ENCODE assay signal across 40 cellular contexts in the genomic region with DNA sequence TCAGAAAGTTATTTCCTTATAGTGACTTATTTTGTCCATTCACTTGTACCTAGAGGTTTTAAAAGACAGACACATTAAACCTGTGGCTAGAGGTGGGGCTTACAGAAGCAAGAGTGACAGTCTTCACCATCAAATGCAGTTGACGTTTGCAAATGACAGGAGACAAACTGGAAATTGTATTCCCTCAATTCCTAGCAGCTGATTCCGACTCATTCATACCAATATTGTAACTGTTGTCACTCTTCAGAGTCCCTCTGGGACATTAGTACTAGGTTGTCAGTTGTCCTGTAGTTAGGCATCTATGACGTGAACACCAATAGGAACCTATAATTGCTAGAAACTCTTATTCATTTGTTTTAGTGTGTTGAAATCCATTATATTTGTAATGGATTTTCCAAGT.
"Had no signal": no experiment of that assay in that cellular context is flagged by ENCODE, and none has a peak within 500 bp of the region (broad histone marks: within the 10 kb centered on the region; RNA-seq: fewer than 3 reads in every experiment).

No MANE protein-coding gene starts in this region.

- H3K36me3 Mint-ChIP-seq: activated naive CD4-positive, alpha-beta T cell treated with anti-CD3 and anti-CD28 coated beads, Interleukin-2, amount 10 ng/mL, durations not matched to agents 7 days and 5 days; activated naive CD4-positive, alpha-beta T cell treated with anti-CD3 and anti-CD28 coated beads, Interleukin-2, amount 50 U/mL, for 24 hours; activated naive CD8-positive, alpha-beta T cell; activated naive CD8-positive, alpha-beta T cell treated with anti-CD3 and anti-CD28 coated beads for 36 hours; activated naive CD8-positive, alpha-beta T cell treated with anti-CD3 and anti-CD28 coated beads, Interleukin-2, amount 10 ng/mL, durations not matched to agents 7 days and 5 days; brain had no signal

- H3K4me3 Mint-ChIP-seq: activated naive CD4-positive, alpha-beta T cell treated with anti-CD3 and anti-CD28 coated beads for 36 hours; activated naive CD4-positive, alpha-beta T cell treated with anti-CD3 and anti-CD28 coated beads, Interleukin-2, amount 10 ng/mL, durations not matched to agents 7 days and 5 days; activated naive CD4-positive, alpha-beta T cell treated with anti-CD3 and anti-CD28 coated beads, Interleukin-2, amount 50 U/mL, for 24 hours; activated naive CD8-positive, alpha-beta T cell; activated naive CD8-positive, alpha-beta T cell treated with anti-CD3 and anti-CD28 coated beads for 36 hours; activated naive CD8-positive, alpha-beta T cell treated with anti-CD3 and anti-CD28 coated beads, Interleukin-2, amount 10 ng/mL, durations not matched to agents 7 days and 5 days; activated naive CD8-positive, alpha-beta T cell treated with anti-CD3 and anti-CD28 coated beads, Interleukin-2, amount 50 U/mL, for 24 hours; activated T-cell treated with anti-CD3 and anti-CD28 coated beads, Interleukin-2, amount 50 U/mL, for 24 hours; activated T-cell treated with anti-CD3 and anti-CD28 coated beads, Interleukin-2, amount 50 U/mL, for 4 hours; activated T-cell treated with anti-CD3 and anti-CD28 coated beads, Interleukin-2, amount 50 U/mL, for 72 hours; activated T-helper 1 cell treated with anti-CD3 and anti-CD28 coated beads, Interleukin-12 subunit alpha, Interleukin-12 subunit beta, Interleukin-2, Interleukin-4 antibody, amounts not matched to agents 30 ng/mL and 10 ng/mL and 1 ng/mL, durations not matched to agents 14 hours and 24 hours and 36 hours; activated T-helper 17 cell treated with anti-CD3 and anti-CD28 coated beads, Interleukin-2, amount 50 U/mL, for 72 hours; brain; central memory CD8-positive, alpha-beta T cell had no signal

- H3K27me3 Mint-ChIP-seq: activated naive CD4-positive, alpha-beta T cell treated with anti-CD3 and anti-CD28 coated beads, Interleukin-2, amount 10 ng/mL, durations not matched to agents 7 days and 5 days; activated naive CD4-positive, alpha-beta T cell treated with anti-CD3 and anti-CD28 coated beads, Interleukin-2, amount 50 U/mL, for 24 hours; activated naive CD8-positive, alpha-beta T cell; activated naive CD8-positive, alpha-beta T cell treated with anti-CD3 and anti-CD28 coated beads for 36 hours; activated naive CD8-positive, alpha-beta T cell treated with anti-CD3 and anti-CD28 coated beads, Interleukin-2, amount 10 ng/mL, durations not matched to agents 7 days and 5 days; activated naive CD8-positive, alpha-beta T cell treated with anti-CD3 and anti-CD28 coated beads, Interleukin-2, amount 50 U/mL, for 24 hours; activated T-cell treated with anti-CD3 and anti-CD28 coated beads, Interleukin-2, amount 50 U/mL, for 24 hours; activated T-helper 17 cell treated with anti-CD3 and anti-CD28 coated beads, Interleukin-2, amount 50 U/mL, for 72 hours; brain; central memory CD8-positive, alpha-beta T cell had no signal

- H3K27me3 ChIP-seq: adrenal gland, ascending aorta, body of pancreas, brain microvascular endothelial cell, breast epithelium, cardiac muscle cell had no signal

- ATAC-seq: activated naive CD4-positive, alpha-beta T cell treated with anti-CD3 and anti-CD28 coated beads, Interleukin-2, amount 50 U/mL, for 72 hours; activated naive CD8-positive, alpha-beta T cell treated with anti-CD3 and anti-CD28 coated beads, Interleukin-2, amount 50 U/mL, for 24 hours; activated T-cell treated with anti-CD3 and anti-CD28 coated beads, Interleukin-2, amount 50 U/mL, for 4 hours; activated T-cell treated with anti-CD3 and anti-CD28 coated beads, Interleukin-2, amount 50 U/mL, for 72 hours; activated T-helper 17 cell treated with anti-CD3 and anti-CD28 coated beads, Interleukin-2, amount 50 U/mL, for 72 hours; body of pancreas had no signal

- FAIRE-seq: astrocyte, bronchial epithelial cell had no signal

- DNase-seq: activated effector memory CD4-positive, alpha-beta T cell treated with anti-CD3 and anti-CD28 coated beads, Interleukin-2, amount 50 U/mL, for 16 hours; activated effector memory CD4-positive, alpha-beta T cell treated with Interleukin-2 at 50 U/mL for 16 hours; activated gamma-delta T cell; activated gamma-delta T cell treated with Interleukin-2 at 50 U/mL for 16 hours; activated naive CD4-positive, alpha-beta T cell; activated naive CD4-positive, alpha-beta T cell treated with anti-CD3 and anti-CD28 coated beads for 36 hours; activated naive CD4-positive, alpha-beta T cell treated with anti-CD3 and anti-CD28 coated beads, Interleukin-2, amount 10 ng/mL, durations not matched to agents 7 days and 5 days; activated naive CD4-positive, alpha-beta T cell treated with anti-CD3 and anti-CD28 coated beads, Interleukin-2, amount 50 U/mL, for 16 hours; activated naive CD4-positive, alpha-beta T cell treated with Interleukin-2 at 50 U/mL for 16 hours; activated naive CD8-positive, alpha-beta T cell treated with anti-CD3 and anti-CD28 coated beads for 36 hours; activated naive CD8-positive, alpha-beta T cell treated with anti-CD3 and anti-CD28 coated beads, Interleukin-2, amount 10 ng/mL, durations not matched to agents 7 days and 5 days; activated naive CD8-positive, alpha-beta T cell treated with anti-CD3 and anti-CD28 coated beads, Interleukin-2, amount 50 U/mL, for 24 hours; activated T-cell treated with anti-CD3 and anti-CD28 coated beads, Interleukin-2, amount 50 U/mL, for 1 hour; activated T-cell treated with anti-CD3 and anti-CD28 coated beads, Interleukin-2, amount 50 U/mL, for 24 hours; activated T-cell treated with anti-CD3 and anti-CD28 coated beads, Interleukin-2, amount 50 U/mL, for 4 hours; activated T-cell treated with anti-CD3 and anti-CD28 coated beads, Interleukin-2, amount 50 U/mL, for 48 hours; activated T-cell treated with anti-CD3 and anti-CD28 coated beads, Interleukin-2, amount 50 U/mL, for 72 hours; adrenal gland; amniotic stem cell; amygdala; anterior cingulate cortex; aorta; body of pancreas; brain microvascular endothelial cell; caudate nucleus; central memory CD4-positive, alpha-beta T cell; cerebellar nuclear complex had no signal

- H3K27ac ChIP-seq: adrenal gland, ascending aorta, body of pancreas, brain microvascular endothelial cell, breast epithelium, cardiac muscle cell had no signal

- H3K4me1 Mint-ChIP-seq: activated naive CD4-positive, alpha-beta T cell treated with anti-CD3 and anti-CD28 coated beads, Interleukin-2, amount 10 ng/mL, durations not matched to agents 7 days and 5 days; activated naive CD4-positive, alpha-beta T cell treated with anti-CD3 and anti-CD28 coated beads, Interleukin-2, amount 50 U/mL, for 24 hours; activated naive CD8-positive, alpha-beta T cell treated with anti-CD3 and anti-CD28 coated beads for 36 hours; activated naive CD8-positive, alpha-beta T cell treated with anti-CD3 and anti-CD28 coated beads, Interleukin-2, amount 10 ng/mL, durations not matched to agents 7 days and 5 days; activated naive CD8-positive, alpha-beta T cell treated with anti-CD3 and anti-CD28 coated beads, Interleukin-2, amount 50 U/mL, for 24 hours; activated T-helper 17 cell treated with anti-CD3 and anti-CD28 coated beads, Interleukin-2, amount 50 U/mL, for 72 hours; central memory CD8-positive, alpha-beta T cell had no signal

- H3K4me3 ChIP-seq: adrenal gland, ascending aorta, body of pancreas, breast epithelium, cardiac muscle cell had no signal

- H3K4me1 ChIP-seq: adrenal gland, ascending aorta, body of pancreas, breast epithelium had no signal

- H3K9me3 ChIP-seq: adrenal gland, ascending aorta, body of pancreas had no signal

- H3K36me3 ChIP-seq: adrenal gland, ascending aorta, brain microvascular endothelial cell, breast epithelium, cardiac muscle cell had no signal

- H3K27ac Mint-ChIP-seq: activated naive CD4-positive, alpha-beta T cell treated with anti-CD3 and anti-CD28 coated beads for 36 hours; activated naive CD4-positive, alpha-beta T cell treated with anti-CD3 and anti-CD28 coated beads, Interleukin-2, amount 10 ng/mL, durations not matched to agents 7 days and 5 days; activated naive CD4-positive, alpha-beta T cell treated with anti-CD3 and anti-CD28 coated beads, Interleukin-2, amount 50 U/mL, for 24 hours; activated naive CD4-positive, alpha-beta T cell treated with anti-CD3 and anti-CD28 coated beads, Interleukin-2, amount 50 U/mL, for 72 hours; activated naive CD8-positive, alpha-beta T cell; activated naive CD8-positive, alpha-beta T cell treated with anti-CD3 and anti-CD28 coated beads for 36 hours; activated naive CD8-positive, alpha-beta T cell treated with anti-CD3 and anti-CD28 coated beads, Interleukin-2, amount 10 ng/mL, durations not matched to agents 7 days and 5 days; activated naive CD8-positive, alpha-beta T cell treated with anti-CD3 and anti-CD28 coated beads, Interleukin-2, amount 50 U/mL, for 24 hours; activated T-cell treated with anti-CD3 and anti-CD28 coated beads, Interleukin-2, amount 50 U/mL, for 24 hours; activated T-cell treated with anti-CD3 and anti-CD28 coated beads, Interleukin-2, amount 50 U/mL, for 72 hours; activated T-helper 1 cell treated with anti-CD3 and anti-CD28 coated beads, Interleukin-12 subunit alpha, Interleukin-12 subunit beta, Interleukin-2, Interleukin-4 antibody, amounts not matched to agents 30 ng/mL and 10 ng/mL and 1 ng/mL, durations not matched to agents 14 hours and 24 hours and 36 hours; activated T-helper 17 cell treated with anti-CD3 and anti-CD28 coated beads, Interleukin-2, amount 50 U/mL, for 72 hours; activated T-helper 2 cell treated with anti-CD3 and anti-CD28 coated beads, Interferon-gamma antibody, Interleukin-2, Interleukin-4, amounts not matched to agents 10 μg/mL and 5 μg/mL and 100 μg/mL, durations not matched to agents 14 hours and 24 hours and 36 hours; brain had no signal

- H3K9me3 Mint-ChIP-seq: activated naive CD8-positive, alpha-beta T cell treated with anti-CD3 and anti-CD28 coated beads, Interleukin-2, amount 50 U/mL, for 24 hours had no signal
